17 cellular contexts compared by ENCODE assay signal in the genomic region with DNA sequence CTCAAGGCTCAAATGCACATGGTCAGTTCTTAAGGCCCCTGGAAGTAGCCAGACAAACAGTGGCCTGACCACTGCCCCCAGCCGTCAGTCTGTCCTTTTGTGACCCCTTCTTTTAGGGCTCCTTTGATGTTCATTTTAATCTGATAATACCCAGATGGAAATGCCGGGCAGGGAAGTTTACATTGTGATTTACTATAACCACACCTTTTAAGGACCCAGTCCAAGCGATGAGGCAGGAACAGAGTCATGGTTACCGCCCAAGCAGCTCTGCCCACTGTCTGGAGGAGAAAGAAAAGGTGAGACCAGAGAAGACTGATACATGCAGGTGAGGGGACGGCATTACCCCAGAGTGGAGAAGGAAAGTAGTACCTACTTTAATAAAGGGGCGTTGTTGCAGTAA.
A peak's percentile ranks its signal among the peaks of the same experiment; 100 is the strongest.
DNase-seq lines count a peak whose midpoint lies in the region; ATAC-seq and TF ChIP-seq lines count a peak whose summit lies in the region.
"Had no signal": no experiment of that assay in that cellular context is flagged by ENCODE, and none has a peak within 500 bp of the region (broad histone marks: within the 10 kb centered on the region; RNA-seq: fewer than 3 reads in every experiment).

No MANE protein-coding gene starts in this region.

- TF ChIP-seq CTCF in WERI-Rb-1 (IDR thresholded peaks at IDR 0.05; ENCODE audit: low read depth, low read length) (no peak), mesothelial cell of epicardium (IDR thresholded peaks at IDR 0.05; ENCODE audit: unreplicated experiment) (no peak), type B pancreatic cell (conservative IDR thresholded peaks at IDR 0.05) (no peak)

- no peaks in the 10 kb centered on the region for H3K27me3 ChIP-seq in WERI-Rb-1 (ENCODE audit: insufficient read depth, low read depth, severe bottlenecking)
- H3K27me3 ChIP-seq: MG63 had no signal

- no peak overlapping the region for H3K27ac ChIP-seq in WERI-Rb-1
- H3K27ac ChIP-seq: KMS-11 had no signal

- H3K27ac Mint-ChIP-seq in mesothelial cell of epicardium (peak overlapping the region; percentile 31), type B pancreatic cell (peak overlapping the region; percentile 70)
- H3K27ac Mint-ChIP-seq: CD8-positive, alpha-beta memory T cell had no signal

- DNase-seq in WERI-Rb-1 (peak; percentile 9), mesothelial cell of epicardium (ENCODE audit: low spot score in 2 of 2, unreplicated experiment in 2 of 2) (no peak), type B pancreatic cell (ENCODE audit: extremely low spot score, unreplicated experiment) (no peak), RPMI8226 (no peak)
- DNase-seq: C1 segment of cervical spinal cord; CD8-positive, alpha-beta memory T cell; MG63; NCI-H1092; NCI-H1436 treated with DMSO at 0.1 percent for 48 hours; NCI-H2029; NCI-H2171; NCI-H526 treated with DMSO at 0.1 percent for 48 hours; SIG-M5 had no signal

- no peaks in the 10 kb centered on the region for H3K9me3 Mint-ChIP-seq in mesothelial cell of epicardium
- peaks cover 4% of the 10 kb centered on the region for H3K9me3 Mint-ChIP-seq in type B pancreatic cell
- H3K9me3 Mint-ChIP-seq: CD8-positive, alpha-beta memory T cell had no signal

- H3K36me3 Mint-ChIP-seq in mesothelial cell of epicardium (no peaks in the 10 kb centered on the region), type B pancreatic cell (no peaks in the 10 kb centered on the region)

- no peaks in the 10 kb centered on the region for H3K9me3 ChIP-seq in WERI-Rb-1 (ENCODE audit: severe bottlenecking)
- H3K9me3 ChIP-seq: MG63 had no signal

- no peak overlapping the region for H3K4me3 ChIP-seq in WERI-Rb-1 (ENCODE audit: low read depth, low read length)
- H3K4me3 ChIP-seq: MG63 had no signal

- H3K4me1 Mint-ChIP-seq in mesothelial cell of epicardium (peaks cover 58% of the 10 kb centered on the region), type B pancreatic cell (ENCODE audit: unreplicated experiment) (peaks cover 49% of the 10 kb centered on the region)
- H3K4me1 Mint-ChIP-seq: CD8-positive, alpha-beta memory T cell had no signal

- H3K4me3 Mint-ChIP-seq in mesothelial cell of epicardium (no peak overlapping the region), type B pancreatic cell (peak overlapping the region; percentile 54)
- H3K4me3 Mint-ChIP-seq: CD8-positive, alpha-beta memory T cell had no signal

- H3K27me3 Mint-ChIP-seq in mesothelial cell of epicardium (ENCODE audit: low read depth) (no peaks in the 10 kb centered on the region), type B pancreatic cell (no peaks in the 10 kb centered on the region)

- ATAC-seq in HG02623 (IDR thresholded peaks at IDR 0.05; ENCODE audit: unreplicated experiment) (no peak), GM21576 (IDR thresholded peaks at IDR 0.05; ENCODE audit: unreplicated experiment) (no peak)

- TF ChIP-seq RAD21 in Ishikawa (IDR thresholded peaks at IDR 0.05; ENCODE audit: low read depth) = no peak

- H3K36me3 ChIP-seq in WERI-Rb-1 = no peaks in the 10 kb centered on the region
- H3K36me3 ChIP-seq: MG63 had no signal

- TF ChIP-seq EP300 in Ishikawa (IDR thresholded peaks at IDR 0.05; ENCODE audit: borderline replicate concordance) = no peak

TF ChIP-seq in Ishikawa, 13 proteins besides CTCF, POLR2A, EP300 and RAD21:
- TF ChIP-seq NFIC (IDR thresholded peaks at IDR 0.05) (peak; percentile 32; the same call in 1 of the 2 replicates), CEBPB (IDR thresholded peaks at IDR 0.05) (peak; percentile 68), ZBTB7A (IDR thresholded peaks at IDR 0.05; ENCODE audit: low read depth) (no peak)
